In genomic region chr20:61823242-61823641, GRCh38 we compare ENCODE assay signal across 23 cellular contexts.
DNase-seq lines count a peak whose midpoint lies in the region; ATAC-seq, FAIRE-seq and TF ChIP-seq lines count a peak whose summit lies in the region.
"Had no signal": no experiment of that assay in that cellular context is flagged by ENCODE, and none has a peak within 500 bp of the region (broad histone marks: within the 10 kb centered on the region; RNA-seq: fewer than 3 reads in every experiment).

No MANE protein-coding gene starts in this region.

- H2AK5ac ChIP-seq in neuronal stem cell (ENCODE audit: low read depth, low read length), result no peak overlapping the region

- H3K4me1 Mint-ChIP-seq in activated T-cell treated with anti-CD3 and anti-CD28 coated beads, Interleukin-2, amount 50 U/mL, for 4 hours (ENCODE audit: low read depth), result no peaks in the 10 kb centered on the region
- H3K4me1 Mint-ChIP-seq: B cell had no signal

- TF ChIP-seq POLR2A in HepG2 (IDR thresholded peaks at IDR 0.05; ENCODE audit: insufficient read depth in 1 of 2, low read depth in 2 of 2, low read length in 2 of 2) (no peak), right lobe of liver (IDR thresholded peaks at IDR 0.05) (no peak)

- in situ Hi-C loops in HepG2 (cut with HindIII; ENCODE audit: extremely low pct_ligation_motif_present, low pct_unique_long_range_greater_than_20kb), result no loop called here

- H4K91ac ChIP-seq in neuronal stem cell (ENCODE audit: low read depth, low read length, poor library complexity), result no peak overlapping the region

- H3K23ac ChIP-seq in neuronal stem cell (ENCODE audit: low read depth, low read length, poor library complexity), result no peak overlapping the region

- H3K9me3 ChIP-seq in HepG2 (ENCODE audit: low read length) (peaks cover 4% of the 10 kb centered on the region; the same call in 1 of the 2 replicates), right lobe of liver (no peaks in the 10 kb centered on the region), neuronal stem cell (replicated peaks in 1 of 2; ENCODE audit: control insufficient read depth in 2 of 2, insufficient read depth in 1 of 2, low read depth in 1 of 2, low read length in 2 of 2) (peaks cover 4 to 5% of the 10 kb centered on the region in 2 donors), MG63 (no peaks in the 10 kb centered on the region; the same call in 1 of the 2 replicates)
- H3K9me3 ChIP-seq: A549 had no signal

- no peak for FAIRE-seq in HepG2 (lab: Jason Lieb, UNC)
- peak; percentile 55 for FAIRE-seq in bronchial epithelial cell (lab: Jason Lieb, UNC)
- FAIRE-seq: A549, D721Med, G401.6, GM12891, GM19239 had no signal

- H2BK120ac ChIP-seq in neuronal stem cell (ENCODE audit: low read depth, low read length), result no peak overlapping the region

- H3K4me1 ChIP-seq in HepG2 (ENCODE audit: insufficient read depth, low read length), result no peaks in the 10 kb centered on the region
- no peaks in the 10 kb centered on the region for H3K4me1 ChIP-seq in right lobe of liver
- no peaks in the 10 kb centered on the region for H3K4me1 ChIP-seq in neuronal stem cell (ENCODE audit: control insufficient read depth in 2 of 2, insufficient read depth in 1 of 2, low read depth in 1 of 2, low read length in 2 of 2)
- H3K4me1 ChIP-seq: A549, Caco-2 had no signal

- H2BK12ac ChIP-seq in neuronal stem cell (ENCODE audit: low read length), result no peak overlapping the region

- BruUV-seq in HepG2 (replicated peaks; lab: Mats Ljungman, UMichigan), result no TSS peak

- no peaks in the 10 kb centered on the region for H3K36me3 Mint-ChIP-seq in activated T-cell treated with anti-CD3 and anti-CD28 coated beads, Interleukin-2, amount 50 U/mL, for 4 hours (ENCODE audit: insufficient read depth)
- H3K36me3 Mint-ChIP-seq: CD8-positive, alpha-beta T cell had no signal

- peaks cover 5% of the 10 kb centered on the region for H3K9me3 Mint-ChIP-seq in activated T-cell treated with anti-CD3 and anti-CD28 coated beads, Interleukin-2, amount 50 U/mL, for 4 hours

- H3K4ac ChIP-seq in neuronal stem cell (ENCODE audit: low read length), result no peak overlapping the region

- H4K8ac ChIP-seq in neuronal stem cell (ENCODE audit: low read depth, low read length), result no peak overlapping the region

- TF ChIP-seq CTCF in HepG2 (CRISPR knock-in tag; IDR thresholded peaks at IDR 0.05), result no peak
- no peak for TF ChIP-seq CTCF in right lobe of liver (IDR thresholded peaks at IDR 0.05)
- no peak for TF ChIP-seq CTCF in bronchial epithelial cell (IDR thresholded peaks at IDR 0.05; ENCODE audit: insufficient read depth, low read length, severe bottlenecking)

- ATAC-seq in HepG2, result no peak
- ATAC-seq in right lobe of liver, result no peak
- ATAC-seq in activated T-cell treated with anti-CD3 and anti-CD28 coated beads, Interleukin-2, amount 50 U/mL, for 4 hours, result no peak
- ATAC-seq: A549; CD8-positive, alpha-beta T cell had no signal

- H3K14ac ChIP-seq in neuronal stem cell (ENCODE audit: low read length), result no peak overlapping the region

- H3K4me3 Mint-ChIP-seq in activated T-cell treated with anti-CD3 and anti-CD28 coated beads, Interleukin-2, amount 50 U/mL, for 4 hours, result no peak overlapping the region
- H3K4me3 Mint-ChIP-seq: B cell; CD4-positive, alpha-beta T cell; CD8-positive, alpha-beta T cell had no signal

- H3K27me3 Mint-ChIP-seq in activated T-cell treated with anti-CD3 and anti-CD28 coated beads, Interleukin-2, amount 50 U/mL, for 4 hours (ENCODE audit: low read depth), result peaks cover 4% of the 10 kb centered on the region
- H3K27me3 Mint-ChIP-seq: B cell; CD4-positive, alpha-beta T cell had no signal

- TF ChIP-seq EP300 in HepG2 (IDR thresholded peaks at IDR 0.05; ENCODE audit: low read depth in 2 of 2, low read length in 2 of 2) (no peak), HepG2 (CRISPR knock-in tag; IDR thresholded peaks at IDR 0.05; ENCODE audit: borderline replicate concordance) (no peak)

- no peaks in the 10 kb centered on the region for H4K20me1 ChIP-seq in HepG2 (ENCODE audit: insufficient read depth, low read length)

- H3K79me1 ChIP-seq in neuronal stem cell (ENCODE audit: low read depth, low read length), result no peaks in the 10 kb centered on the region

- H2AFZ ChIP-seq in HepG2 (ENCODE audit: low read length) (no peak overlapping the region), neuronal stem cell (ENCODE audit: low read length) (no peak overlapping the region)

- no peak overlapping the region for H3K4me2 ChIP-seq in HepG2 (ENCODE audit: low read depth, low read length)
- H3K4me2 ChIP-seq in neuronal stem cell (ENCODE audit: insufficient read depth, low read length, poor library complexity, severe bottlenecking), result no peak overlapping the region
- H3K4me2 ChIP-seq: A549; BLaER1 treated with 17β-estradiol and CSF1 and Interleukin-3, amounts not matched to agents 10 nM and 100 nM had no signal

- no peak overlapping the region for H3K18ac ChIP-seq in neuronal stem cell (ENCODE audit: low read length)

- intact Hi-C loops in HepG2 (cut with micrococcal nuclease; ENCODE audit: unreplicated experiment) (no loop called here), right lobe of liver (cut with DNase I) (no loop called here)

- H3K9ac ChIP-seq in HepG2 (ENCODE audit: insufficient read depth, low read depth, low read length) (no peak overlapping the region), neuronal stem cell (ENCODE audit: low read depth, low read length, poor library complexity) (peak overlapping the region; percentile 22)
- H3K9ac ChIP-seq: BLaER1 treated with 17β-estradiol and CSF1 and Interleukin-3, amounts not matched to agents 10 nM and 100 nM had no signal

- POLR2A ChIA-PET in HepG2 (lab: Yijun Ruan, JAX), result no interaction called here

- H3K27me3 ChIP-seq in HepG2 (ENCODE audit: control insufficient read depth in 1 of 2, insufficient read depth in 2 of 2, low read length in 2 of 2) (peaks cover 17 to 52% of the 10 kb centered on the region in 2 experiments; a peak in 4 of 5 replicates), right lobe of liver (no peaks in the 10 kb centered on the region), bronchial epithelial cell (ENCODE audit: control insufficient read depth, insufficient read depth, low read length) (no peaks in the 10 kb centered on the region), neuronal stem cell (ENCODE audit: control insufficient read depth in 3 of 3, insufficient read depth in 3 of 3, low read depth in 1 of 3, low read length in 3 of 3) (peaks cover 0 to 1% (median 0%) of the 10 kb centered on the region in 3 experiments), MG63 (no peaks in the 10 kb centered on the region)
- H3K27me3 ChIP-seq: BLaER1 treated with 17β-estradiol and CSF1 and Interleukin-3, amounts not matched to agents 10 nM and 100 nM had no signal

- H2BK15ac ChIP-seq in neuronal stem cell (ENCODE audit: low read length), result no peak overlapping the region

- no peaks in the 10 kb centered on the region for H3K36me3 ChIP-seq in HepG2 (replicated peaks in 1 of 2; ENCODE audit: control insufficient read depth in 1 of 2, insufficient read depth in 2 of 2, low read length in 2 of 2)
- H3K36me3 ChIP-seq in right lobe of liver, result no peaks in the 10 kb centered on the region
- no peaks in the 10 kb centered on the region for H3K36me3 ChIP-seq in bronchial epithelial cell (ENCODE audit: control insufficient read depth, insufficient read depth, low read length)
- no peaks in the 10 kb centered on the region for H3K36me3 ChIP-seq in neuronal stem cell (replicated peaks in 1 of 2; ENCODE audit: control insufficient read depth in 2 of 2, insufficient read depth in 2 of 2, low read length in 2 of 2)
- H3K36me3 ChIP-seq in MG63, result no peaks in the 10 kb centered on the region
- H3K36me3 ChIP-seq: BLaER1 treated with 17β-estradiol and CSF1 and Interleukin-3, amounts not matched to agents 10 nM and 100 nM had no signal

- H2BK5ac ChIP-seq in neuronal stem cell (ENCODE audit: low read length), result no peak overlapping the region

- TF ChIP-seq RAD21 in HepG2 (CRISPR knock-in tag; IDR thresholded peaks at IDR 0.05), result no peak

- CTCF ChIA-PET in HepG2 (lab: Yijun Ruan, JAX; ENCODE audit: low intra/inter-chr PET ratio, low total read pairs), result no interaction called here

- H3K4me3 ChIP-seq in HepG2 (replicated peaks in 1 of 3; ENCODE audit: insufficient read depth in 1 of 3, low read depth in 2 of 3, low read length in 3 of 3) (no peak overlapping the region), right lobe of liver (no peak overlapping the region), bronchial epithelial cell (ENCODE audit: low read depth, low read length) (no peak overlapping the region), neuronal stem cell (ENCODE audit: low read length in 2 of 2) (no peak overlapping the region), MG63 (no peak overlapping the region)
- H3K4me3 ChIP-seq: A549; BLaER1 treated with 17β-estradiol and CSF1 and Interleukin-3, amounts not matched to agents 10 nM and 100 nM had no signal

- H3K27ac ChIP-seq in HepG2 (ENCODE audit: extremely low read length, insufficient read depth, low read length) (no peak overlapping the region), right lobe of liver (no peak overlapping the region), neuronal stem cell (replicated peaks; ENCODE audit: low read length) (no peak overlapping the region)
- H3K27ac ChIP-seq: 22Rv1; A549; BLaER1 treated with 17β-estradiol and CSF1 and Interleukin-3, amounts not matched to agents 10 nM and 100 nM; C4-2B had no signal

- no peaks in the 10 kb centered on the region for H3K79me2 ChIP-seq in HepG2 (ENCODE audit: insufficient read depth, low read length)

- 21% methylated on average over 2 of the region's 2 CpGs for WGBS in HepG2 (ENCODE audit: low lambda C conversion rate)
- WGBS in right lobe of liver (ENCODE audit: insufficient coverage, low coverage, low lambda C conversion rate, missing lambda C conversion rate), result 64% methylated on average over 2 of the region's 2 CpGs
- 100% methylated on average over 1 of the region's 2 CpGs; no CpG with 5 or more reads in 1 of the 2 donors for WGBS in neuronal stem cell (ENCODE audit: extremely low coverage in 2 of 2, insufficient read length in 2 of 2, insufficient replicate concordance in 1 of 2), 2 donors

- DNase-seq in HepG2 (ENCODE audit: low spot score), result no peak
- no peak for DNase-seq in right lobe of liver
- DNase-seq in bronchial epithelial cell (ENCODE audit: low read depth), result no peak
- no peak for DNase-seq in neuronal stem cell (ENCODE audit: low spot score)
- no peak for DNase-seq in hepatic stellate cell (ENCODE audit: low spot score)
- DNase-seq in activated T-cell treated with anti-CD3 and anti-CD28 coated beads, Interleukin-2, amount 50 U/mL, for 4 hours, result no peak
- DNase-seq in MG63, result no peak
- DNase-seq: AML-193; Caco-2; Calu3; CD4-positive, alpha-beta T cell; CD8-positive, alpha-beta T cell; DMS79 treated with DMSO at 0.1 percent for 48 hours; GF-D8 had no signal

TF ChIP-seq in HepG2, 621 proteins besides CTCF, POLR2A, EP300 and RAD21:
- TF ChIP-seq CREB1 (IDR thresholded peaks at IDR 0.05) (peak; percentile 78), CREB1 (CRISPR knock-in tag; IDR thresholded peaks at IDR 0.05) (no peak), ZNF607 (CRISPR knock-in tag; IDR thresholded peaks at IDR 0.05; ENCODE audit: borderline replicate concordance) (no peak)
